1 cellular context compared by ENCODE assay signal in the genomic region with DNA sequence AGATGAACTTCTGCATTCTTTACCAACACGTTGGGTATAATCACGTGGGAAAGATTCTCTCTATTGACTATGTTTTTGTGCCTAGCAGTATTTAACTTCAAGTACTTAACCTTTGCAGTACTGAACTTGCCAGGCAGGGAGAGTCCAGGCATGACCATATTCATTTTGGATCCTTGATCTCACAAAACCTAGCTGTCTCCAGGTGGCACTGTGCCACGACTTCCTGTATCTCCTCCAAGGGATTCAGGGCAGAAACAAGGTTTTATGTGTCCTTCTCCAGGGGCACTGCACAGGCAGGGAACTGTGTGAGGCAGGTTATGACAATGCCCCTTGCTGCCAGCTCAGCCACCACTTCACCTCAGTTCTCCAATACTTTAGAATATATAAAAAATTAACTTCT.
TF ChIP-seq lines count a peak whose summit lies in the region.

No MANE protein-coding gene starts in this region.

TF ChIP-seq in H1, 55 proteins besides CTCF, POLR2A, EP300 and RAD21:
- TF ChIP-seq YY1 (IDR thresholded peaks at IDR 0.05; ENCODE audit: low read depth, low read length) (no peak), GTF2F1 (IDR thresholded peaks at IDR 0.05; ENCODE audit: borderline replicate concordance, low read depth, low read length) (no peak), TEAD4 (IDR thresholded peaks at IDR 0.05; ENCODE audit: low read depth, low read length) (no peak), MAFK (IDR thresholded peaks at IDR 0.05; ENCODE audit: low read depth, low read length) (no peak), KDM1A (IDR thresholded peaks at IDR 0.05; ENCODE audit: borderline replicate concordance, low read length) (no peak), NANOG (IDR thresholded peaks at IDR 0.05; ENCODE audit: insufficient read depth, low read depth, low read length, poor library complexity, severe bottlenecking) (no peak), POU5F1 (IDR thresholded peaks at IDR 0.05; ENCODE audit: low read depth, low read length) (no peak), RNF2 (IDR thresholded peaks at IDR 0.05; ENCODE audit: borderline replicate concordance, low read depth, low read length, missing control alignments, poor library complexity, severe bottlenecking) (no peak), SIN3A (conservative IDR thresholded peaks at IDR 0.05 in 1 of 2, IDR thresholded peaks at IDR 0.05 in 1 of 2; ENCODE audit: low read depth in 1 of 2, low read length in 2 of 2) (no peak), CEBPB (IDR thresholded peaks at IDR 0.05; ENCODE audit: low read depth, low read length) (no peak), SAP30 (IDR thresholded peaks at IDR 0.05; ENCODE audit: insufficient read depth, insufficient replicate concordance, low read length) (no peak), TBP (IDR thresholded peaks at IDR 0.05; ENCODE audit: low read depth, low read length) (no peak), SIRT6 (IDR thresholded peaks at IDR 0.05; ENCODE audit: low read length) (no peak), SP1 (IDR thresholded peaks at IDR 0.05; ENCODE audit: low read depth, low read length) (no peak), CBX5 (IDR thresholded peaks at IDR 0.05; ENCODE audit: low read depth, low read length) (no peak), FOSL1 (IDR thresholded peaks at IDR 0.05; ENCODE audit: insufficient read depth, low read depth, low read length) (no peak), CHD2 (IDR thresholded peaks at IDR 0.05; ENCODE audit: low read length) (no peak), SUZ12 (IDR thresholded peaks at IDR 0.05; ENCODE audit: low read length) (no peak)
- TF ChIP-seq, protein P1, sequence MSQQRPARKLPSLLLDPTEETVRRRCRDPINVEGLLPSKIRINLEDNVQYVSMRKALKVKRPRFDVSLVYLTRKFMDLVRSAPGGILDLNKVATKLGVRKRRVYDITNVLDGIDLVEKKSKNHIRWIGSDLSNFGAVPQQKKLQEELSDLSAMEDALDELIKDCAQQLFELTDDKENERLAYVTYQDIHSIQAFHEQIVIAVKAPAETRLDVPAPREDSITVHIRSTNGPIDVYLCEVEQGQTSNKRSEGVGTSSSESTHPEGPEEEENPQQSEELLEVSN (IDR thresholded peaks at IDR 0.05) = no peak
- TF ChIP-seq, protein P2, sequence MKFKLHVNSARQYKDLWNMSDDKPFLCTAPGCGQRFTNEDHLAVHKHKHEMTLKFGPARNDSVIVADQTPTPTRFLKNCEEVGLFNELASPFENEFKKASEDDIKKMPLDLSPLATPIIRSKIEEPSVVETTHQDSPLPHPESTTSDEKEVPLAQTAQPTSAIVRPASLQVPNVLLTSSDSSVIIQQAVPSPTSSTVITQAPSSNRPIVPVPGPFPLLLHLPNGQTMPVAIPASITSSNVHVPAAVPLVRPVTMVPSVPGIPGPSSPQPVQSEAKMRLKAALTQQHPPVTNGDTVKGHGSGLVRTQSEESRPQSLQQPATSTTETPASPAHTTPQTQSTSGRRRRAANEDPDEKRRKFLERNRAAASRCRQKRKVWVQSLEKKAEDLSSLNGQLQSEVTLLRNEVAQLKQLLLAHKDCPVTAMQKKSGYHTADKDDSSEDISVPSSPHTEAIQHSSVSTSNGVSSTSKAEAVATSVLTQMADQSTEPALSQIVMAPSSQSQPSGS (IDR thresholded peaks at IDR 0.05; ENCODE audit: low read length) = no peak
TF ChIP-seq in H1: peak in this region for 0.
